Comparison of ENCODE assay signal across 13 cellular contexts in genomic region chr7:25303380-25304321, GRCh38.
DNase-seq lines count a peak whose midpoint lies in the region; ATAC-seq and TF ChIP-seq lines count a peak whose summit lies in the region.
"Had no signal": no experiment of that assay in that cellular context is flagged by ENCODE, and none has a peak within 500 bp of the region (broad histone marks: within the 10 kb centered on the region; RNA-seq: fewer than 3 reads in every experiment).

No MANE protein-coding gene starts in this region.

- H3K36me3 Mint-ChIP-seq in activated T-helper 1 cell treated with anti-CD3 and anti-CD28 coated beads, Interleukin-12 subunit alpha, Interleukin-12 subunit beta, Interleukin-2, Interleukin-4 antibody, amounts not matched to agents 30 ng/mL and 10 ng/mL and 1 ng/mL, durations not matched to agents 14 hours and 24 hours and 36 hours (ENCODE audit: low read depth): no peaks in the 10 kb centered on the region
- H3K36me3 Mint-ChIP-seq: naive thymus-derived CD4-positive, alpha-beta T cell had no signal

- WGBS in thyroid gland, 2 donors: 47 to 59% methylated on average over 4 of the region's 4 CpGs

- no peaks in the 10 kb centered on the region for H3K9me3 ChIP-seq in thyroid gland

- H3K27me3 ChIP-seq in thyroid gland: no peaks in the 10 kb centered on the region

- H3K9me3 Mint-ChIP-seq in activated T-helper 1 cell treated with anti-CD3 and anti-CD28 coated beads, Interleukin-12 subunit alpha, Interleukin-12 subunit beta, Interleukin-2, Interleukin-4 antibody, amounts not matched to agents 30 ng/mL and 10 ng/mL and 1 ng/mL, durations not matched to agents 14 hours and 24 hours and 36 hours: no peaks in the 10 kb centered on the region
- H3K9me3 Mint-ChIP-seq: activated CD4-positive, alpha-beta T cell treated with anti-CD3 and anti-CD28 coated beads, Interleukin-2, amount 10 ng/mL, durations not matched to agents 7 days and 5 days; T-helper 1 cell treated with Interleukin-12 subunit alpha and Interleukin-12 subunit beta and Interleukin-4 antibody, amounts not matched to agents 30 μg/mL and 1 μg/mL, for 36 hours had no signal

- H3K27ac ChIP-seq in thyroid gland: no peak overlapping the region
- H3K27ac ChIP-seq in coronary artery: no peak overlapping the region
- H3K27ac ChIP-seq: 22Rv1, HL-60 had no signal

- H3K27ac Mint-ChIP-seq in activated T-helper 1 cell treated with anti-CD3 and anti-CD28 coated beads, Interleukin-12 subunit alpha, Interleukin-12 subunit beta, Interleukin-2, Interleukin-4 antibody, amounts not matched to agents 30 ng/mL and 10 ng/mL and 1 ng/mL, durations not matched to agents 14 hours and 24 hours and 36 hours: no peak overlapping the region
- H3K27ac Mint-ChIP-seq: activated CD4-positive, alpha-beta T cell treated with anti-CD3 and anti-CD28 coated beads, Interleukin-2, amount 10 ng/mL, durations not matched to agents 7 days and 5 days; naive thymus-derived CD4-positive, alpha-beta T cell; T-helper 1 cell treated with Interleukin-12 subunit alpha and Interleukin-12 subunit beta and Interleukin-4 antibody, amounts not matched to agents 30 μg/mL and 1 μg/mL, for 36 hours had no signal

- ATAC-seq in HG03095 (IDR thresholded peaks at IDR 0.05; ENCODE audit: unreplicated experiment): no peak
- ATAC-seq: naive thymus-derived CD4-positive, alpha-beta T cell had no signal

- no peak for TF ChIP-seq POLR2A in thyroid gland (IDR thresholded peaks at IDR 0.05)

- H3K36me3 ChIP-seq in thyroid gland: no peaks in the 10 kb centered on the region

- peak; percentile 23 for DNase-seq in DMS 273 (lab: John Stamatoyannopoulos, UW; ENCODE audit: unreplicated experiment)
- no peak for DNase-seq in DMS 273 treated with DMSO at 0.1 percent for 48 hours (lab: John Stamatoyannopoulos, UW)
- peak; percentile 77 for DNase-seq in cerebellar cortex (ENCODE audit: low spot score)
- DNase-seq in islet precursor cell: peak; percentile 88
- peak; percentile 35 to 48 for DNase-seq in thyroid gland
- no peak for DNase-seq in coronary artery (ENCODE audit: low spot score)
- DNase-seq in activated T-helper 1 cell treated with anti-CD3 and anti-CD28 coated beads, Interleukin-12 subunit alpha, Interleukin-12 subunit beta, Interleukin-2, Interleukin-4 antibody, amounts not matched to agents 30 ng/mL and 10 ng/mL and 1 ng/mL, durations not matched to agents 14 hours and 24 hours and 36 hours (ENCODE audit: low spot score): no peak
- DNase-seq: activated CD4-positive, alpha-beta T cell treated with anti-CD3 and anti-CD28 coated beads, Interleukin-2, amount 10 ng/mL, durations not matched to agents 7 days and 5 days; naive thymus-derived CD4-positive, alpha-beta T cell had no signal

- peaks cover 0 to 5% of the 10 kb centered on the region in 2 donors for H3K4me1 ChIP-seq in thyroid gland

- intact Hi-C loops in thyroid gland (cut with DNase I): no loop called here
- intact Hi-C loops in activated T-helper 1 cell treated with anti-CD3 and anti-CD28 coated beads, Interleukin-12 subunit alpha, Interleukin-12 subunit beta, Interleukin-2, Interleukin-4 antibody, amounts not matched to agents 30 ng/mL and 10 ng/mL and 1 ng/mL, durations not matched to agents 14 hours and 24 hours and 36 hours (cut with micrococcal nuclease): no loop called here

- H3K27me3 Mint-ChIP-seq in activated T-helper 1 cell treated with anti-CD3 and anti-CD28 coated beads, Interleukin-12 subunit alpha, Interleukin-12 subunit beta, Interleukin-2, Interleukin-4 antibody, amounts not matched to agents 30 ng/mL and 10 ng/mL and 1 ng/mL, durations not matched to agents 14 hours and 24 hours and 36 hours (ENCODE audit: insufficient read depth): peaks cover 13% of the 10 kb centered on the region

- no peak for TF ChIP-seq CTCF in thyroid gland (IDR thresholded peaks at IDR 0.05)
- TF ChIP-seq CTCF in coronary artery (IDR thresholded peaks at IDR 0.05): no peak

- H3K4me3 ChIP-seq in thyroid gland (replicated peaks in 1 of 3) (no peak overlapping the region), coronary artery (no peak overlapping the region)

- no peak overlapping the region for H3K4me3 Mint-ChIP-seq in activated T-helper 1 cell treated with anti-CD3 and anti-CD28 coated beads, Interleukin-12 subunit alpha, Interleukin-12 subunit beta, Interleukin-2, Interleukin-4 antibody, amounts not matched to agents 30 ng/mL and 10 ng/mL and 1 ng/mL, durations not matched to agents 14 hours and 24 hours and 36 hours
- H3K4me3 Mint-ChIP-seq: activated CD4-positive, alpha-beta T cell treated with anti-CD3 and anti-CD28 coated beads, Interleukin-2, amount 10 ng/mL, durations not matched to agents 7 days and 5 days; naive thymus-derived CD4-positive, alpha-beta T cell; T-helper 1 cell treated with Interleukin-12 subunit alpha and Interleukin-12 subunit beta and Interleukin-4 antibody, amounts not matched to agents 30 μg/mL and 1 μg/mL, for 36 hours had no signal

- H3K4me1 Mint-ChIP-seq in activated T-helper 1 cell treated with anti-CD3 and anti-CD28 coated beads, Interleukin-12 subunit alpha, Interleukin-12 subunit beta, Interleukin-2, Interleukin-4 antibody, amounts not matched to agents 30 ng/mL and 10 ng/mL and 1 ng/mL, durations not matched to agents 14 hours and 24 hours and 36 hours (ENCODE audit: low read depth): no peaks in the 10 kb centered on the region
- H3K4me1 Mint-ChIP-seq: activated CD4-positive, alpha-beta T cell treated with anti-CD3 and anti-CD28 coated beads, Interleukin-2, amount 10 ng/mL, durations not matched to agents 7 days and 5 days; naive thymus-derived CD4-positive, alpha-beta T cell had no signal

Comparison
In these comparisons a context has a peak if more than half of its experiments do, and no peak if none do; other contexts are left out.
1. DNase-seq: peak in DMS 273 (single experiment), cerebellar cortex (single experiment), islet precursor cell (single experiment) and thyroid gland (2 of 2); none in DMS 273 treated with DMSO at 0.1 percent for 48 hours (single experiment), coronary artery (single experiment) and activated T-helper 1 cell treated with anti-CD3 and anti-CD28 coated beads, Interleukin-12 subunit alpha, Interleukin-12 subunit beta, Interleukin-2, Interleukin-4 antibody, amounts not matched to agents 30 ng/mL and 10 ng/mL and 1 ng/mL, durations not matched to agents 14 hours and 24 hours and 36 hours (single experiment).